In genomic region chr9:111645806-111646205, GRCh38 we compare ENCODE assay signal across 1 cellular context.
A peak's percentile ranks its signal among the peaks of the same experiment; 100 is the strongest.
TF ChIP-seq lines count a peak whose summit lies in the region.

No MANE protein-coding gene starts in this region.

TF ChIP-seq in endothelial cell of umbilical vein, 7 proteins besides CTCF, POLR2A, EP300 and RAD21:
- TF ChIP-seq JUN (IDR thresholded peaks at IDR 0.05; ENCODE audit: borderline replicate concordance, insufficient read depth, insufficient read length, low read depth) (peak; percentile 19), FOS (IDR thresholded peaks at IDR 0.05; ENCODE audit: borderline replicate concordance, insufficient read depth, low read length) (no peak), POLR2AphosphoS5 (IDR thresholded peaks at IDR 0.05; ENCODE audit: insufficient read depth, low read depth, low read length) (no peak), GATA2 (IDR thresholded peaks at IDR 0.05; ENCODE audit: insufficient read depth, insufficient read length, low read depth, low read length) (no peak)
